ENCODE assay signal across 21 cellular contexts in genomic region chr2:19881866-19882265, GRCh38.
"Had no signal": no experiment of that assay in that cellular context is flagged by ENCODE, and none has a peak within 500 bp of the region (broad histone marks: within the 10 kb centered on the region; RNA-seq: fewer than 3 reads in every experiment).

No MANE protein-coding gene starts in this region.

- H3K27ac ChIP-seq: breast epithelium, epithelial cell of prostate, left lung, pancreas, psoas muscle, SK-N-MC, tibial nerve, VCaP had no signal

- H3K27ac Mint-ChIP-seq: activated CD4-positive, alpha-beta T cell treated with anti-CD3 and anti-CD28 coated beads, Interleukin-2, amount 10 ng/mL, durations not matched to agents 24 days and 14 days; activated CD8-positive, alpha-beta T cell treated with anti-CD3 and anti-CD28 coated beads for 36 hours; activated naive CD4-positive, alpha-beta T cell treated with anti-CD3 and anti-CD28 coated beads, Interleukin-2, amount 50 U/mL, for 24 hours; activated T-helper 2 cell treated with anti-CD3 and anti-CD28 coated beads, Interferon-gamma antibody, Interleukin-2, Interleukin-4, amounts not matched to agents 10 μg/mL and 5 μg/mL and 100 μg/mL, durations not matched to agents 14 hours and 24 hours and 36 hours; mesothelial cell of epicardium had no signal

- H3K4me3 Mint-ChIP-seq: activated CD4-positive, alpha-beta T cell treated with anti-CD3 and anti-CD28 coated beads, Interleukin-2, amount 10 ng/mL, durations not matched to agents 24 days and 14 days; activated CD8-positive, alpha-beta T cell treated with anti-CD3 and anti-CD28 coated beads for 36 hours; activated naive CD4-positive, alpha-beta T cell treated with anti-CD3 and anti-CD28 coated beads, Interleukin-2, amount 50 U/mL, for 24 hours; mesothelial cell of epicardium; naive thymus-derived CD4-positive, alpha-beta T cell had no signal

- H3K4me1 Mint-ChIP-seq: activated CD4-positive, alpha-beta T cell treated with anti-CD3 and anti-CD28 coated beads, Interleukin-2, amount 10 ng/mL, durations not matched to agents 24 days and 14 days; activated naive CD4-positive, alpha-beta T cell treated with anti-CD3 and anti-CD28 coated beads, Interleukin-2, amount 50 U/mL, for 24 hours; mesothelial cell of epicardium had no signal

- H3K4me3 ChIP-seq: breast epithelium, left lung, pancreas, psoas muscle, SK-N-MC, tibial nerve had no signal

- H3K36me3 Mint-ChIP-seq: activated naive CD4-positive, alpha-beta T cell treated with anti-CD3 and anti-CD28 coated beads, Interleukin-2, amount 50 U/mL, for 24 hours; mesothelial cell of epicardium had no signal

- H3K36me3 ChIP-seq: breast epithelium, left lung, pancreas, tibial nerve had no signal

- H3K27me3 Mint-ChIP-seq: activated CD4-positive, alpha-beta T cell treated with anti-CD3 and anti-CD28 coated beads, Interleukin-2, amount 10 ng/mL, durations not matched to agents 24 days and 14 days; activated CD8-positive, alpha-beta T cell treated with anti-CD3 and anti-CD28 coated beads for 36 hours; activated naive CD4-positive, alpha-beta T cell treated with anti-CD3 and anti-CD28 coated beads, Interleukin-2, amount 50 U/mL, for 24 hours; naive thymus-derived CD4-positive, alpha-beta T cell had no signal

- H3K27me3 ChIP-seq: breast epithelium, left lung, pancreas, tibial nerve had no signal

- H3K9me3 ChIP-seq: breast epithelium, left lung, pancreas, psoas muscle, tibial nerve had no signal

- H3K4me1 ChIP-seq: breast epithelium, left lung, pancreas, psoas muscle, tibial nerve had no signal

- H3K9me3 Mint-ChIP-seq: activated CD4-positive, alpha-beta T cell treated with anti-CD3 and anti-CD28 coated beads, Interleukin-2, amount 10 ng/mL, durations not matched to agents 24 days and 14 days; activated CD8-positive, alpha-beta T cell treated with anti-CD3 and anti-CD28 coated beads for 36 hours; activated naive CD4-positive, alpha-beta T cell treated with anti-CD3 and anti-CD28 coated beads, Interleukin-2, amount 50 U/mL, for 24 hours; activated T-helper 2 cell treated with anti-CD3 and anti-CD28 coated beads, Interferon-gamma antibody, Interleukin-2, Interleukin-4, amounts not matched to agents 10 μg/mL and 5 μg/mL and 100 μg/mL, durations not matched to agents 14 hours and 24 hours and 36 hours; mesothelial cell of epicardium had no signal

- DNase-seq: activated CD4-positive, alpha-beta T cell treated with anti-CD3 and anti-CD28 coated beads, Interleukin-2, amount 10 ng/mL, durations not matched to agents 24 days and 14 days; activated CD8-positive, alpha-beta T cell treated with anti-CD3 and anti-CD28 coated beads for 36 hours; activated T-cell treated with anti-CD3 and anti-CD28 coated beads, Interleukin-2, amount 50 U/mL, for 1 hour; central memory CD4-positive, alpha-beta T cell; kidney glomerular epithelial cell; left lung; naive thymus-derived CD4-positive, alpha-beta T cell; pancreas; psoas muscle; stimulated activated CD4-positive, alpha-beta T cell treated with anti-CD3 and anti-CD28 coated beads, Interleukin-15, amount 100 ng/mL, for 24 hours; stimulated activated CD4-positive, alpha-beta T cell treated with anti-CD3 and anti-CD28 coated beads, Interleukin-2, amount 100 ng/mL, for 24 hours; stimulated activated naive CD4-positive, alpha-beta T cell treated with Interleukin-2 at 50 U/mL for 16 hours; T-helper 9 cell had no signal
